Comparison of ENCODE assay signal across 11 cellular contexts in genomic region chr4:150007512-150007911, GRCh38.
DNase-seq lines count a peak whose midpoint lies in the region; ATAC-seq and TF ChIP-seq lines count a peak whose summit lies in the region.
"Had no signal": no experiment of that assay in that cellular context is flagged by ENCODE, and none has a peak within 500 bp of the region (broad histone marks: within the 10 kb centered on the region; RNA-seq: fewer than 3 reads in every experiment).

No MANE protein-coding gene starts in this region.

- TF ChIP-seq EP300 in gastroesophageal sphincter (IDR thresholded peaks at IDR 0.05) (no peak), transverse colon (IDR thresholded peaks at IDR 0.05; ENCODE audit: low read depth) (no peak)

- in situ Hi-C loops in transverse colon (cut with MboI; ENCODE audit: low pct_ligation_motif_present in 1 of 4, low pct_unique_long_range_greater_than_20kb in 1 of 4, low sequenced_read_pairs in 3 of 4): loop anchor here (10.0 to 25.0 kb wide), 4 partner anchors 67 to 237 kb away; partner anchors contain the start of gene DCLK2 (in 1 of the 4)

- ATAC-seq in gastroesophageal sphincter (no peak), GM21526 (IDR thresholded peaks at IDR 0.05; ENCODE audit: low FRiP score, unreplicated experiment) (no peak), HG03457 (IDR thresholded peaks at IDR 0.05; ENCODE audit: unreplicated experiment) (no peak)
- ATAC-seq: activated CD8-positive, alpha-beta T cell treated with anti-CD3 and anti-CD28 coated beads, Interleukin-2, amount 10 ng/mL, durations not matched to agents 7 days and 5 days; heart right ventricle had no signal

- H3K4me3 ChIP-seq in gastroesophageal sphincter (no peak overlapping the region), transverse colon (no peak overlapping the region)
- H3K4me3 ChIP-seq: heart right ventricle, skin epidermis had no signal

- H3K27me3 ChIP-seq in gastroesophageal sphincter (no peaks in the 10 kb centered on the region), transverse colon (no peaks in the 10 kb centered on the region)
- H3K27me3 ChIP-seq: heart right ventricle had no signal

- no peaks in the 10 kb centered on the region for H3K9me3 ChIP-seq in gastroesophageal sphincter
- H3K9me3 ChIP-seq in transverse colon: no peaks in the 10 kb centered on the region
- H3K9me3 ChIP-seq: heart right ventricle had no signal

- TF ChIP-seq POLR2A in gastroesophageal sphincter (IDR thresholded peaks at IDR 0.05) (no peak), transverse colon (IDR thresholded peaks at IDR 0.05) (no peak)

- H3K27ac ChIP-seq in gastroesophageal sphincter (peak overlapping the region in 3 of 4 donors; percentile 52 to 80 (median 61)), transverse colon (peak overlapping the region in 3 of 4 donors; percentile 1 to 63 (median 37))
- H3K27ac ChIP-seq: skin epidermis had no signal

- intact Hi-C loops in transverse colon (cut with DNase I; ENCODE audit: low total_unique reads): loop anchor here (10.0 kb wide), 1 partner anchor 207 kb away; no protein-coding TSS in a partner anchor

- WGBS in gastroesophageal sphincter (ENCODE audit: low coverage in 1 of 2), 2 donors: 81 to 86% methylated on average over 3 of the region's 3 CpGs
- 77 to 82% methylated on average over 1 to 3 of the region's 3 CpGs for WGBS in transverse colon (ENCODE audit: low coverage in 1 of 2), 2 donors

- H3K4me1 ChIP-seq in gastroesophageal sphincter (peaks cover 17 to 73% (median 26%) of the 10 kb centered on the region in 3 donors), transverse colon (peaks cover 0 to 14% (median 2%) of the 10 kb centered on the region in 4 donors)

- DNase-seq in GM04504 (ENCODE audit: low read depth) (peak; percentile 60), RPMI7951 (ENCODE audit: low read depth) (peak; percentile 44), transverse colon (no peak), KG1 (lab: John Stamatoyannopoulos, UW) (no peak)
- DNase-seq: activated CD8-positive, alpha-beta T cell treated with anti-CD3 and anti-CD28 coated beads, Interleukin-2, amount 10 ng/mL, durations not matched to agents 7 days and 5 days; heart right ventricle; NCI-H2081 had no signal

- H3K36me3 ChIP-seq in gastroesophageal sphincter (no peaks in the 10 kb centered on the region), transverse colon (no peaks in the 10 kb centered on the region)
- H3K36me3 ChIP-seq: heart right ventricle had no signal

- TF ChIP-seq CTCF in gastroesophageal sphincter (IDR thresholded peaks at IDR 0.05) (no peak), transverse colon (IDR thresholded peaks at IDR 0.05) (no peak)

Comparison
In these comparisons a context has a peak if more than half of its experiments do, and no peak if none do; other contexts are left out.
1. DNase-seq: peak in GM04504 (single experiment) and RPMI7951 (single experiment); none in transverse colon (single experiment) and KG1 (single experiment).